ENCODE assay signal across 1 cellular context in the genomic region with DNA sequence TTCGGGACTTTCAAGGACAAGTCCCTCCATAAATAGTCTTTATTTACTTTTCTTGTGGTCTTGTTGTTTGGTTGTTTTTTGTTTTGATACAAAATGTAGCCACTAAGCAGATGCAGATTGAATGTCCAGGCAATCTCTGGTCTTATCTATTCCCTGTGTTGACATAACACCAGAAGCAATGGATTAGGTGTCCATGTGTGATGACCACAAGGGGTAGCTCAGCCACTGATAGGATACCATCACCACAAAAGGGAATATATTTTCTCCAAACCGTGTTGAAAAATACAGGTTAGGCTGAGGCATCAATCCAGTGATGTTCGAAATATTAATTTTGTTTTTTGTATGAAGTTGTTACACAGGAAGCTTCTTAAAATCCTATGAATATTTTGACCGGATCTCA.
A peak's percentile ranks its signal among the peaks of the same experiment; 100 is the strongest.
TF ChIP-seq lines count a peak whose summit lies in the region.

No MANE protein-coding gene starts in this region.

TF ChIP-seq in HepG2, 621 proteins besides CTCF, POLR2A, EP300 and RAD21 (continued from another document):
- no peak for TF ChIP-seq SOX6 (IDR thresholded peaks at IDR 0.05)
- TF ChIP-seq SOX6 (CRISPR knock-in tag; IDR thresholded peaks at IDR 0.05): peak; percentile 88
- no peak for TF ChIP-seq FOXP1 (IDR thresholded peaks at IDR 0.05)
- peak; percentile 44; the same call in 1 of the 2 replicates for TF ChIP-seq FOXP1 (CRISPR knock-in tag; IDR thresholded peaks at IDR 0.05)
- peak; percentile 45; the same call in 1 of the 2 replicates for TF ChIP-seq ZNF331 (CRISPR knock-in tag; IDR thresholded peaks at IDR 0.05)
- peak; percentile 74 for TF ChIP-seq STAG1 (CRISPR knock-in tag; IDR thresholded peaks at IDR 0.05)
- 0 out of 2 replicates have a peak, but pooled peaks have one; percentile 17 for TF ChIP-seq FOXK1 (CRISPR knock-in tag; IDR thresholded peaks at IDR 0.05; ENCODE audit: borderline replicate concordance, low read depth)
- TF ChIP-seq SIX1 (CRISPR knock-in tag; IDR thresholded peaks at IDR 0.05; ENCODE audit: borderline replicate concordance): peak; percentile 40; the same call in 1 of the 2 replicates
- TF ChIP-seq ARID2 (CRISPR knock-in tag; IDR thresholded peaks at IDR 0.05; ENCODE audit: borderline replicate concordance): no peak
- no peak for TF ChIP-seq ZNF33B (CRISPR knock-in tag; IDR thresholded peaks at IDR 0.05)
- TF ChIP-seq, protein P1, sequence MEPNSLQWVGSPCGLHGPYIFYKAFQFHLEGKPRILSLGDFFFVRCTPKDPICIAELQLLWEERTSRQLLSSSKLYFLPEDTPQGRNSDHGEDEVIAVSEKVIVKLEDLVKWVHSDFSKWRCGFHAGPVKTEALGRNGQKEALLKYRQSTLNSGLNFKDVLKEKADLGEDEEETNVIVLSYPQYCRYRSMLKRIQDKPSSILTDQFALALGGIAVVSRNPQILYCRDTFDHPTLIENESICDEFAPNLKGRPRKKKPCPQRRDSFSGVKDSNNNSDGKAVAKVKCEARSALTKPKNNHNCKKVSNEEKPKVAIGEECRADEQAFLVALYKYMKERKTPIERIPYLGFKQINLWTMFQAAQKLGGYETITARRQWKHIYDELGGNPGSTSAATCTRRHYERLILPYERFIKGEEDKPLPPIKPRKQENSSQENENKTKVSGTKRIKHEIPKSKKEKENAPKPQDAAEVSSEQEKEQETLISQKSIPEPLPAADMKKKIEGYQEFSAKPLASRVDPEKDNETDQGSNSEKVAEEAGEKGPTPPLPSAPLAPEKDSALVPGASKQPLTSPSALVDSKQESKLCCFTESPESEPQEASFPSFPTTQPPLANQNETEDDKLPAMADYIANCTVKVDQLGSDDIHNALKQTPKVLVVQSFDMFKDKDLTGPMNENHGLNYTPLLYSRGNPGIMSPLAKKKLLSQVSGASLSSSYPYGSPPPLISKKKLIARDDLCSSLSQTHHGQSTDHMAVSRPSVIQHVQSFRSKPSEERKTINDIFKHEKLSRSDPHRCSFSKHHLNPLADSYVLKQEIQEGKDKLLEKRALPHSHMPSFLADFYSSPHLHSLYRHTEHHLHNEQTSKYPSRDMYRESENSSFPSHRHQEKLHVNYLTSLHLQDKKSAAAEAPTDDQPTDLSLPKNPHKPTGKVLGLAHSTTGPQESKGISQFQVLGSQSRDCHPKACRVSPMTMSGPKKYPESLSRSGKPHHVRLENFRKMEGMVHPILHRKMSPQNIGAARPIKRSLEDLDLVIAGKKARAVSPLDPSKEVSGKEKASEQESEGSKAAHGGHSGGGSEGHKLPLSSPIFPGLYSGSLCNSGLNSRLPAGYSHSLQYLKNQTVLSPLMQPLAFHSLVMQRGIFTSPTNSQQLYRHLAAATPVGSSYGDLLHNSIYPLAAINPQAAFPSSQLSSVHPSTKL (CRISPR knock-in tag; IDR thresholded peaks at IDR 0.05): peak; percentile 57
- TF ChIP-seq, protein P2, sequence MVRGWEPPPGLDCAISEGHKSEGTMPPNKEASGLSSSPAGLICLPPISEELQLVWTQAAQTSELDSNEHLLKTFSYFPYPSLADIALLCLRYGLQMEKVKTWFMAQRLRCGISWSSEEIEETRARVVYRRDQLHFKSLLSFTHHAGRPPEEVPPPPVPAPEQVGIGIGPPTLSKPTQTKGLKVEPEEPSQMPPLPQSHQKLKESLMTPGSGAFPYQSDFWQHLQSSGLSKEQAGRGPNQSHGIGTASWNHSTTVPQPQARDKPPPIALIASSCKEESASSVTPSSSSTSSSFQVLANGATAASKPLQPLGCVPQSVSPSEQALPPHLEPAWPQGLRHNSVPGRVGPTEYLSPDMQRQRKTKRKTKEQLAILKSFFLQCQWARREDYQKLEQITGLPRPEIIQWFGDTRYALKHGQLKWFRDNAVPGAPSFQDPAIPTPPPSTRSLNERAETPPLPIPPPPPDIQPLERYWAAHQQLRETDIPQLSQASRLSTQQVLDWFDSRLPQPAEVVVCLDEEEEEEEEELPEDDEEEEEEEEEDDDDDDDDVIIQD (CRISPR knock-in tag; IDR thresholded peaks at IDR 0.05; ENCODE audit: low read depth): peak; percentile 72; the same call in 1 of the 2 replicates
- peak; percentile 67 for TF ChIP-seq SOX13 (IDR thresholded peaks at IDR 0.05)
- peak in 1 of 2 experiments; percentile 96; a peak in 2 of 4 replicates for TF ChIP-seq SOX13 (CRISPR knock-in tag; conservative IDR thresholded peaks at IDR 0.05 in 1 of 2, IDR thresholded peaks at IDR 0.05 in 1 of 2)
- peak; percentile 86 for TF ChIP-seq FOXA3 (CRISPR knock-in tag; IDR thresholded peaks at IDR 0.05)
- 0 out of 2 replicates have a peak, but pooled peaks have one; percentile 18 for TF ChIP-seq RCOR2 (CRISPR knock-in tag; IDR thresholded peaks at IDR 0.05)
- TF ChIP-seq, protein P3, sequence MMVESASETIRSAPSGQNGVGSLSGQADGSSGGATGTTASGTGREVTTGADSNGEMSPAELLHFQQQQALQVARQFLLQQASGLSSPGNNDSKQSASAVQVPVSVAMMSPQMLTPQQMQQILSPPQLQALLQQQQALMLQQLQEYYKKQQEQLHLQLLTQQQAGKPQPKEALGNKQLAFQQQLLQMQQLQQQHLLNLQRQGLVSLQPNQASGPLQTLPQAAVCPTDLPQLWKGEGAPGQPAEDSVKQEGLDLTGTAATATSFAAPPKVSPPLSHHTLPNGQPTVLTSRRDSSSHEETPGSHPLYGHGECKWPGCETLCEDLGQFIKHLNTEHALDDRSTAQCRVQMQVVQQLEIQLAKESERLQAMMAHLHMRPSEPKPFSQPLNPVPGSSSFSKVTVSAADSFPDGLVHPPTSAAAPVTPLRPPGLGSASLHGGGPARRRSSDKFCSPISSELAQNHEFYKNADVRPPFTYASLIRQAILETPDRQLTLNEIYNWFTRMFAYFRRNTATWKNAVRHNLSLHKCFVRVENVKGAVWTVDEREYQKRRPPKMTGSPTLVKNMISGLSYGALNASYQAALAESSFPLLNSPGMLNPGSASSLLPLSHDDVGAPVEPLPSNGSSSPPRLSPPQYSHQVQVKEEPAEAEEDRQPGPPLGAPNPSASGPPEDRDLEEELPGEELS (CRISPR knock-in tag; IDR thresholded peaks at IDR 0.05): 0 out of 2 replicates have a peak, but pooled peaks have one; percentile 27
- peak; percentile 92 for TF ChIP-seq SOX5 (CRISPR knock-in tag; IDR thresholded peaks at IDR 0.05; ENCODE audit: borderline replicate concordance)
- peak; percentile 65; the same call in 1 of the 2 replicates for TF ChIP-seq SMC3 (IDR thresholded peaks at IDR 0.05; ENCODE audit: low read length)
- TF ChIP-seq GATAD2A (CRISPR knock-in tag; IDR thresholded peaks at IDR 0.05): peak; percentile 43; the same call in 1 of the 2 replicates
- no peak for TF ChIP-seq ZMYM4 (CRISPR knock-in tag; IDR thresholded peaks at IDR 0.05)
- peak; percentile 50 for TF ChIP-seq TEAD3 (CRISPR knock-in tag; optimal IDR thresholded peaks at IDR 0.05; ENCODE audit: borderline replicate concordance)
